Comparison of ENCODE assay signal across 12 cellular contexts in genomic region chr4:118985170-118986000, GRCh38.
"Had no signal": no experiment of that assay in that cellular context is flagged by ENCODE, and none has a peak within 500 bp of the region (broad histone marks: within the 10 kb centered on the region; RNA-seq: fewer than 3 reads in every experiment).

No MANE protein-coding gene starts in this region.

- H3K9me3 Mint-ChIP-seq: activated naive CD4-positive, alpha-beta T cell treated with anti-CD3 and anti-CD28 coated beads for 36 hours; activated naive CD8-positive, alpha-beta T cell treated with anti-CD3 and anti-CD28 coated beads, Interleukin-2, amount 50 U/mL, for 24 hours; activated T-helper 17 cell treated with anti-CD3 and anti-CD28 coated beads, Interleukin-2, amount 50 U/mL, for 72 hours; nephron progenitor cell; stimulated activated memory B cell treated with anti-CD40 and anti-IgM and Interleukin-4, amounts not matched to agents 10 μg/mL and 1 μg/mL and 100 μg/mL, for 72 hours; T-cell had no signal

- ATAC-seq: activated naive CD8-positive, alpha-beta T cell treated with anti-CD3 and anti-CD28 coated beads, Interleukin-2, amount 50 U/mL, for 24 hours; activated T-helper 17 cell treated with anti-CD3 and anti-CD28 coated beads, Interleukin-2, amount 50 U/mL, for 72 hours; stimulated activated memory B cell treated with anti-CD40 and anti-IgM and Interleukin-4, amounts not matched to agents 10 μg/mL and 1 μg/mL and 100 μg/mL, for 72 hours; T-cell had no signal

- H3K4me3 Mint-ChIP-seq: activated naive CD4-positive, alpha-beta T cell treated with anti-CD3 and anti-CD28 coated beads for 36 hours; activated naive CD8-positive, alpha-beta T cell treated with anti-CD3 and anti-CD28 coated beads, Interleukin-2, amount 50 U/mL, for 24 hours; activated T-helper 17 cell treated with anti-CD3 and anti-CD28 coated beads, Interleukin-2, amount 50 U/mL, for 72 hours; nephron progenitor cell; stimulated activated memory B cell treated with anti-CD40 and anti-IgM and Interleukin-4, amounts not matched to agents 10 μg/mL and 1 μg/mL and 100 μg/mL, for 72 hours; T-cell had no signal

- H3K36me3 Mint-ChIP-seq: stimulated activated memory B cell treated with anti-CD40 and anti-IgM and Interleukin-4, amounts not matched to agents 10 μg/mL and 1 μg/mL and 100 μg/mL, for 72 hours; T-cell had no signal

- H3K27ac Mint-ChIP-seq: activated naive CD4-positive, alpha-beta T cell treated with anti-CD3 and anti-CD28 coated beads for 36 hours; activated naive CD8-positive, alpha-beta T cell treated with anti-CD3 and anti-CD28 coated beads, Interleukin-2, amount 50 U/mL, for 24 hours; activated T-helper 17 cell treated with anti-CD3 and anti-CD28 coated beads, Interleukin-2, amount 50 U/mL, for 72 hours; nephron progenitor cell; stimulated activated memory B cell treated with anti-CD40 and anti-IgM and Interleukin-4, amounts not matched to agents 10 μg/mL and 1 μg/mL and 100 μg/mL, for 72 hours; T-cell had no signal

- H3K27me3 Mint-ChIP-seq: activated naive CD8-positive, alpha-beta T cell treated with anti-CD3 and anti-CD28 coated beads, Interleukin-2, amount 50 U/mL, for 24 hours; activated T-helper 17 cell treated with anti-CD3 and anti-CD28 coated beads, Interleukin-2, amount 50 U/mL, for 72 hours; stimulated activated memory B cell treated with anti-CD40 and anti-IgM and Interleukin-4, amounts not matched to agents 10 μg/mL and 1 μg/mL and 100 μg/mL, for 72 hours had no signal

- H3K4me1 Mint-ChIP-seq: activated naive CD8-positive, alpha-beta T cell treated with anti-CD3 and anti-CD28 coated beads, Interleukin-2, amount 50 U/mL, for 24 hours; activated T-helper 17 cell treated with anti-CD3 and anti-CD28 coated beads, Interleukin-2, amount 50 U/mL, for 72 hours; nephron progenitor cell; stimulated activated memory B cell treated with anti-CD40 and anti-IgM and Interleukin-4, amounts not matched to agents 10 μg/mL and 1 μg/mL and 100 μg/mL, for 72 hours; T-cell had no signal

- DNase-seq: activated CD4-positive, CD25-positive, alpha-beta regulatory T cell treated with anti-CD3 and anti-CD28 coated beads, Interleukin-2, amount 50 U/mL, for 72 hours; activated naive CD4-positive, alpha-beta T cell treated with anti-CD3 and anti-CD28 coated beads for 36 hours; activated naive CD8-positive, alpha-beta T cell treated with anti-CD3 and anti-CD28 coated beads, Interleukin-2, amount 50 U/mL, for 24 hours; kidney glomerular epithelial cell; mesendoderm; nephron progenitor cell; stimulated activated CD4-positive, alpha-beta T cell treated with anti-CD3 and anti-CD28 coated beads, Interleukin-2, amount 100 ng/mL, for 48 hours; T-cell; T1000; trophoblast cell had no signal
